In genomic region chr19:12946092-12946845, GRCh38 we compare ENCODE assay signal across 9 cellular contexts. TPM values are rescaled to one million over a fixed set of nuclear protein-coding genes. Genes with fewer than 3 reads are reported as not detected.
DNase-seq lines count a peak whose midpoint lies in the region; ATAC-seq and TF ChIP-seq lines count a peak whose summit lies in the region.
"Had no signal": no experiment of that assay in that cellular context is flagged by ENCODE, and none has a peak within 500 bp of the region (broad histone marks: within the 10 kb centered on the region; RNA-seq: fewer than 3 reads in every experiment).

No MANE protein-coding gene starts in this region.

- peak overlapping the region; percentile 88 for H3K4me3 Mint-ChIP-seq in CD8-positive, alpha-beta T cell
- peak overlapping the region; percentile 92 for H3K4me3 Mint-ChIP-seq in glutamatergic neuron (ENCODE audit: unreplicated experiment)

- ATAC-seq in CD8-positive, alpha-beta T cell: peak; percentile 44
- peak; percentile 36 for ATAC-seq in GM19351 (IDR thresholded peaks at IDR 0.05; ENCODE audit: unreplicated experiment)
- ATAC-seq in HG03457 (IDR thresholded peaks at IDR 0.05; ENCODE audit: unreplicated experiment): peak; percentile 23

- POLR2A ChIA-PET in CD8-positive, alpha-beta T cell (lab: Charles Lee): interaction anchor here (1.2 kb wide), 2 partner anchors 10 to 13 kb away, joined by 3 to 4 read pairs; partner anchors contain the start of genes FARSA and GADD45GIP1

- WGBS in ovary, 3 donors: 2 to 3% (median 3%) methylated on average over 37 to 41 of the region's 41 CpGs

- H3K9me3 Mint-ChIP-seq in CD8-positive, alpha-beta T cell: no peaks in the 10 kb centered on the region
- H3K9me3 Mint-ChIP-seq in glutamatergic neuron (ENCODE audit: unreplicated experiment): peaks cover 20% of the 10 kb centered on the region

- no peaks in the 10 kb centered on the region for H3K27me3 ChIP-seq in CD8-positive, alpha-beta T cell (ENCODE audit: insufficient read depth, low read length)
- H3K27me3 ChIP-seq in ovary: no peaks in the 10 kb centered on the region

- CTCF ChIA-PET in CD8-positive, alpha-beta T cell (lab: Charles Lee): interaction anchor here (1.0 to 2.5 kb wide), 2 partner anchors 19 kb away, joined by 3 to 11 read pairs; no protein-coding TSS in a partner anchor

- TF ChIP-seq EP300 in ovary (IDR thresholded peaks at IDR 0.05): no peak

- peak overlapping the region; percentile 92 for H3K27ac Mint-ChIP-seq in CD8-positive, alpha-beta T cell
- peak overlapping the region; percentile 82 for H3K27ac Mint-ChIP-seq in glutamatergic neuron (ENCODE audit: unreplicated experiment)

- H3K4me1 Mint-ChIP-seq in CD8-positive, alpha-beta T cell (ENCODE audit: low read depth): peaks cover 38% of the 10 kb centered on the region
- H3K4me1 Mint-ChIP-seq in glutamatergic neuron (ENCODE audit: low read depth, unreplicated experiment): peaks cover 12% of the 10 kb centered on the region

- peaks cover 77% of the 10 kb centered on the region for H3K36me3 Mint-ChIP-seq in CD8-positive, alpha-beta T cell
- H3K36me3 Mint-ChIP-seq in glutamatergic neuron (ENCODE audit: unreplicated experiment): no peaks in the 10 kb centered on the region

- H3K9me3 ChIP-seq in CD8-positive, alpha-beta T cell (ENCODE audit: low read length): no peaks in the 10 kb centered on the region
- H3K9me3 ChIP-seq in ovary: no peaks in the 10 kb centered on the region

- intact Hi-C loops in CD8-positive, alpha-beta T cell (cut with DNase I, micrococcal nuclease): loop anchor here in 1 of 2 experiments (5.0 kb wide), 1 partner anchor 1136 kb away; no protein-coding TSS in a partner anchor
- intact Hi-C loops in ovary (cut with DNase I): no loop called here

- no peak for TF ChIP-seq CTCF in CD8-positive, alpha-beta T cell (IDR thresholded peaks at IDR 0.05)
- no peak for TF ChIP-seq CTCF in glutamatergic neuron (IDR thresholded peaks at IDR 0.05; ENCODE audit: partially characterized antibody, unreplicated experiment)
- TF ChIP-seq CTCF in ovary (IDR thresholded peaks at IDR 0.05): no peak

- H3K27me3 Mint-ChIP-seq in CD8-positive, alpha-beta T cell (ENCODE audit: low read depth): no peaks in the 10 kb centered on the region
- H3K27me3 Mint-ChIP-seq in glutamatergic neuron (ENCODE audit: unreplicated experiment): peaks cover 14% of the 10 kb centered on the region

- peak overlapping the region; percentile 67 for H3K27ac ChIP-seq in CD8-positive, alpha-beta T cell (ENCODE audit: low read depth, low read length)
- H3K27ac ChIP-seq in ovary: peak overlapping the region; percentile 83 to 85

- peaks cover 31% of the 10 kb centered on the region for H3K4me1 ChIP-seq in CD8-positive, alpha-beta T cell (ENCODE audit: insufficient read depth, low read length)
- no peaks in the 10 kb centered on the region for H3K4me1 ChIP-seq in ovary (ENCODE audit: insufficient read depth)

- peak overlapping the region; percentile 64 for H3K4me3 ChIP-seq in CD8-positive, alpha-beta T cell (ENCODE audit: low read depth, low read length)
- H3K4me3 ChIP-seq in ovary: peak overlapping the region; percentile 96

- no peak for TF ChIP-seq POLR2A in ovary (IDR thresholded peaks at IDR 0.05)

- peak in 4 of 7 experiments; percentile 31 to 45 (median 40) for DNase-seq in CD8-positive, alpha-beta T cell
- DNase-seq in RKO (ENCODE audit: low spot score) (peak; percentile 71), glutamatergic neuron (peak; percentile 79), ovary (peak; percentile 53 to 79 (median 67)), cerebellum (ENCODE audit: low spot score) (no peak)
- peak; percentile 65 for DNase-seq in activated naive CD4-positive, alpha-beta T cell treated with anti-CD3 and anti-CD28 coated beads, Interleukin-2, amount 50 U/mL, for 16 hours

- peaks cover 50% of the 10 kb centered on the region for H3K36me3 ChIP-seq in CD8-positive, alpha-beta T cell (ENCODE audit: insufficient read depth, low read length)
- no peaks in the 10 kb centered on the region for H3K36me3 ChIP-seq in ovary

RNA-seq across cellular contexts. Expression of gene RAD23A, which starts 0.6 kb away (rescaled TPM):
- 10 to 100 TPM; 86.3 to 90.8 TPM for total RNA-seq in CD8-positive, alpha-beta T cell
- total RNA-seq in glutamatergic neuron (ENCODE audit: unreplicated experiment) (62.1 TPM), ovary (10 to 100 TPM; 61.2 to 94.0 (median 93.7) TPM), cerebellum (24.1 TPM)
- polyA plus RNA-seq in ovary: 10 to 100 TPM; 75.8 to 77.2 TPM

RNA-seq across cellular contexts. Expression of gene CALR, which starts 7.9 kb away (rescaled TPM):
- 100 to 1,000 TPM; 618 to 650 TPM for total RNA-seq in CD8-positive, alpha-beta T cell
- total RNA-seq in glutamatergic neuron (ENCODE audit: unreplicated experiment) (543 TPM), ovary (100 to 1,000 TPM; 211 to 803 (median 450) TPM), cerebellum (215 TPM)
- 1,000 to 10,000 TPM in 1 of 2 donors, 100 to 1,000 TPM in 1; 279 to 1,094 TPM for polyA plus RNA-seq in ovary

RNA-seq across cellular contexts. Expression of gene GADD45GIP1, which starts 10.8 kb away (rescaled TPM):
- total RNA-seq in CD8-positive, alpha-beta T cell: 10 to 100 TPM; 13.2 to 14.4 TPM
- total RNA-seq in glutamatergic neuron (ENCODE audit: unreplicated experiment): 28.8 TPM
- 10 to 100 TPM; 15.7 to 57.7 (median 19.1) TPM for total RNA-seq in ovary
- polyA plus RNA-seq in ovary: 10 to 100 TPM in 1 of 2 donors, 1 to 10 TPM in 1; 1.8 to 25.6 TPM
- total RNA-seq in cerebellum: 7.2 TPM

RNA-seq across cellular contexts. Expression of gene FARSA, which starts 12.8 kb away (rescaled TPM):
- 10 to 100 TPM; 17.4 to 17.5 TPM for total RNA-seq in CD8-positive, alpha-beta T cell
- total RNA-seq in glutamatergic neuron (ENCODE audit: unreplicated experiment): 71.6 TPM
- total RNA-seq in ovary: 10 to 100 TPM; 21.9 to 50.2 (median 43.9) TPM
- 10 to 100 TPM in 1 of 2 donors, 1 to 10 TPM in 1; 8.0 to 25.1 TPM for polyA plus RNA-seq in ovary
- total RNA-seq in cerebellum: 42.3 TPM

RNA-seq across cellular contexts. Expression of gene DAND5, which starts 23.1 kb away (rescaled TPM):
- not detected for total RNA-seq in CD8-positive, alpha-beta T cell
- total RNA-seq in glutamatergic neuron (ENCODE audit: unreplicated experiment) (0.44 TPM), ovary (under 1 TPM in 2 of 7 donors, not detected in 5; 0.11 to 0.15 TPM), cerebellum (0.18 TPM)
- polyA plus RNA-seq in ovary: not detected
- total RNA-seq: activated CD8-positive, alpha-beta memory T cell treated with anti-CD3 and anti-CD28 coated beads for 36 hours had no signal
